ENCODE assay signal across 8 cellular contexts in the genomic region with DNA sequence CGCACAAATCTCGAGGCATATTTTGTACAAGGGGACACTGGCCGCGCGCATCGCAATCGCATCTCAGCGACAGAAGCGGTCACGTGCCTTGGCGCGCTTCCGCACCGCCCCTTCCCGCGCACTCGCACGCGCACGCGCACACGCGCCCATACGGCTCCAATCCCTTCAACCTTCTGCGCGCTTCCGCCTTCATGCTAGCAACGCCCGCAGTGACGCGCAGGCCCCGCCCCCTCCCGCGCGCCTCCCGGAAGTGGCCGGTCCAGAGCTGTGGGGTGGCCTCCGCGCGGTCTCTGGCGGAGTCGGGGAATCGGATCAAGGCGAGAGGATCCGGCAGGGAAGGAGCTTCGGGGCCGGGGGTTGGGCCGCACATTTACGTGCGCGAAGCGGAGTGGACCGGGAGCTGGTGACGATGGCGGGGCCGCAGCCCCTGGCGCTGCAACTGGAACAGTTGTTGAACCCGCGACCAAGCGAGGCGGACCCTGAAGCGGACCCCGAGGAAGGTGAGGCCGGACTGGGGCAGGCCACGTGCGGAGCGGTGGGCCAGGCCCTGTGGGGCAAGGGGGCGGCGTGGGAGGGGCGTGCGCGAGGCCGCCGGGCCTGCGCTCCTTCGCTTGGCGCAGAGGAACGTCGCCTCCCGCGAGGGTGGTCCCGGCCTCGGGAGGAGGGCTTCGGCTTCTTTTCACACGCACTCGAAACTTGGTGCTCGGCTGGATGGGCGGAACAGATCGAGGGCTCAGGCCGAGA. TPM values are rescaled to one million over a fixed set of nuclear protein-coding genes. Genes with fewer than 3 reads are reported as not detected.
A peak's percentile ranks its signal among the peaks of the same experiment; 100 is the strongest.
DNase-seq lines count a peak whose midpoint lies in the region; TF ChIP-seq lines count a peak whose summit lies in the region.

A gene with protein sequence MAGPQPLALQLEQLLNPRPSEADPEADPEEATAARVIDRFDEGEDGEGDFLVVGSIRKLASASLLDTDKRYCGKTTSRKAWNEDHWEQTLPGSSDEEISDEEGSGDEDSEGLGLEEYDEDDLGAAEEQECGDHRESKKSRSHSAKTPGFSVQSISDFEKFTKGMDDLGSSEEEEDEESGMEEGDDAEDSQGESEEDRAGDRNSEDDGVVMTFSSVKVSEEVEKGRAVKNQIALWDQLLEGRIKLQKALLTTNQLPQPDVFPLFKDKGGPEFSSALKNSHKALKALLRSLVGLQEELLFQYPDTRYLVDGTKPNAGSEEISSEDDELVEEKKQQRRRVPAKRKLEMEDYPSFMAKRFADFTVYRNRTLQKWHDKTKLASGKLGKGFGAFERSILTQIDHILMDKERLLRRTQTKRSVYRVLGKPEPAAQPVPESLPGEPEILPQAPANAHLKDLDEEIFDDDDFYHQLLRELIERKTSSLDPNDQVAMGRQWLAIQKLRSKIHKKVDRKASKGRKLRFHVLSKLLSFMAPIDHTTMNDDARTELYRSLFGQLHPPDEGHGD (plus strand): TSS at position 238 of the 744 bp plus-strand sequence. CDS start 172 bp downstream, at position 410.

- peak within 1 kb of the TSS; percentile 85 for H3K4me3 Mint-ChIP-seq in nephron progenitor cell
- H3K4me3 Mint-ChIP-seq in stimulated activated naive CD8-positive, alpha-beta T cell treated with anti-CD3 and anti-CD28 coated beads, Interleukin-15, Interleukin-2, amounts not matched to agents 100 ng/mL and 50 ng/mL, for 24 hours: peak within 1 kb of the TSS; percentile 92

- no peaks in the 10 kb centered on the region for H3K9me3 ChIP-seq in ES-I3 (ENCODE audit: control insufficient read depth, insufficient read depth, low read length)
- no peaks in the 10 kb centered on the region for H3K9me3 ChIP-seq in HAP-1
- no peaks in the 10 kb centered on the region for H3K9me3 ChIP-seq in MG63

- peak; percentile 93 to 97 for DNase-seq in HAP-1 (ENCODE audit: low spot score in 2 of 2)
- DNase-seq in MG63: peak; percentile 97
- DNase-seq in SHP77 (lab: John Stamatoyannopoulos, UW): peak; percentile 90 to 93
- DNase-seq in activated effector memory CD4-positive, alpha-beta T cell treated with Interleukin-2 at 50 U/mL for 16 hours: peak; percentile 93
- DNase-seq in fibroblast of pulmonary artery (ENCODE audit: low read depth): peak; percentile 96
- peak; percentile 98 for DNase-seq in nephron progenitor cell

- 0 out of 2 replicates have a peak, but pooled peaks cover 3% of the 10 kb centered on the region for H3K36me3 ChIP-seq in ES-I3 (ENCODE audit: insufficient read depth, low read length)
- H3K36me3 ChIP-seq in HAP-1 (replicated peaks): peaks cover 33% of the 10 kb centered on the region
- peaks cover 38% of the 10 kb centered on the region for H3K36me3 ChIP-seq in MG63

- H3K4me1 Mint-ChIP-seq in nephron progenitor cell: peaks cover 48% of the 10 kb centered on the region
- H3K4me1 Mint-ChIP-seq in stimulated activated naive CD8-positive, alpha-beta T cell treated with anti-CD3 and anti-CD28 coated beads, Interleukin-15, Interleukin-2, amounts not matched to agents 100 ng/mL and 50 ng/mL, for 24 hours (ENCODE audit: low read depth): peaks cover 50% of the 10 kb centered on the region

- H3K27me3 ChIP-seq in HAP-1 (ENCODE audit: low read depth) (no peaks in the 10 kb centered on the region), MG63 (peaks cover 46% of the 10 kb centered on the region)

- peaks cover 40% of the 10 kb centered on the region for H3K36me3 Mint-ChIP-seq in nephron progenitor cell (ENCODE audit: low read depth)
- H3K36me3 Mint-ChIP-seq in stimulated activated naive CD8-positive, alpha-beta T cell treated with anti-CD3 and anti-CD28 coated beads, Interleukin-15, Interleukin-2, amounts not matched to agents 100 ng/mL and 50 ng/mL, for 24 hours (ENCODE audit: low read depth): peaks cover 45% of the 10 kb centered on the region

- H3K9ac ChIP-seq in ES-I3 (ENCODE audit: low read depth, low read length): peak within 1 kb of the TSS; percentile 82

- peaks cover 51% of the 10 kb centered on the region for H3K27me3 Mint-ChIP-seq in nephron progenitor cell (ENCODE audit: low read depth, poor library complexity)
- H3K27me3 Mint-ChIP-seq in stimulated activated naive CD8-positive, alpha-beta T cell treated with anti-CD3 and anti-CD28 coated beads, Interleukin-15, Interleukin-2, amounts not matched to agents 100 ng/mL and 50 ng/mL, for 24 hours: peaks cover 34% of the 10 kb centered on the region

- TF ChIP-seq CTCF in fibroblast of pulmonary artery (IDR thresholded peaks at IDR 0.05; ENCODE audit: low read length, missing control alignments) (no peak), nephron progenitor cell (IDR thresholded peaks at IDR 0.05) (no peak)

- no peaks in the 10 kb centered on the region for H3K9me3 Mint-ChIP-seq in nephron progenitor cell
- H3K9me3 Mint-ChIP-seq in stimulated activated naive CD8-positive, alpha-beta T cell treated with anti-CD3 and anti-CD28 coated beads, Interleukin-15, Interleukin-2, amounts not matched to agents 100 ng/mL and 50 ng/mL, for 24 hours: no peaks in the 10 kb centered on the region

- H3K4me1 ChIP-seq in ES-I3 (ENCODE audit: insufficient read depth, low read length) (peaks cover 11% of the 10 kb centered on the region), HAP-1 (peaks cover 16% of the 10 kb centered on the region)

- in situ Hi-C loops in HAP-1 (cut with MboI; ENCODE audit: low sequenced_read_pairs): no loop called here

- peak within 1 kb of the TSS; percentile 86 for H3K4me3 ChIP-seq in HAP-1
- H3K4me3 ChIP-seq in MG63: peak within 1 kb of the TSS; percentile 87
- H3K4me3 ChIP-seq in fibroblast of pulmonary artery (replicated peaks; ENCODE audit: low read depth, low read length): peak within 1 kb of the TSS; percentile 83

- peak within 1 kb of the TSS; percentile 96 for H3K27ac Mint-ChIP-seq in nephron progenitor cell
- peak within 1 kb of the TSS; percentile 84 for H3K27ac Mint-ChIP-seq in stimulated activated naive CD8-positive, alpha-beta T cell treated with anti-CD3 and anti-CD28 coated beads, Interleukin-15, Interleukin-2, amounts not matched to agents 100 ng/mL and 50 ng/mL, for 24 hours

RNA-seq across cellular contexts. Expression of the gene that starts here (rescaled TPM):
- 68.3 and 127 TPM in 2 replicates for total RNA-seq in MG63 (2014; rRNA removed; shearing (Covaris generic); ENCODE audit: low replicate concordance)

Comparison
In these comparisons a context has a peak if more than half of its experiments do, and no peak if none do; other contexts are left out.
1. Peak in every context shown above with its lines: DNase-seq and H3K4me3 ChIP-seq.